Comparison of ENCODE assay signal across 14 cellular contexts in the genomic region with DNA sequence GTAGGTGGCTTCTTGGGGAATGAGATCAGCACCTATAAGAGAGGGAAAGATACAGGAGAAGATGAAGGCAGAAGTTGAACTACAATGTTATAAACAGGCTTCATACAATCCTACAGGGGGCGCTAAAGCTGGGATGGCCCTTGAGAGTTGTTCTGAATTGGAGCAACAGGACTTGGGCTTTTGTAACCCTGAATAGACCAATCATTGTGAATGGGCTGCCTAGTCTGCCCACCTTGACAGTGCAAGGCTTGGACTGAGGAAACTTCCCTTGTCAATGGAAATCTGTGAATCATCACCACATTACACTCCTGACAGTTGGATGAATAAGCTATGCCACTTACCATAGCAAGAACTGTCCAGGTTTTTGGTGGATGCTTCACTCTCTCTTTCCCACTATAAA.
DNase-seq lines count a peak whose midpoint lies in the region; ATAC-seq, FAIRE-seq and TF ChIP-seq lines count a peak whose summit lies in the region.
"Had no signal": no experiment of that assay in that cellular context is flagged by ENCODE, and none has a peak within 500 bp of the region (broad histone marks: within the 10 kb centered on the region; RNA-seq: fewer than 3 reads in every experiment).

No MANE protein-coding gene starts in this region.

- no peaks in the 10 kb centered on the region for H3K79me2 ChIP-seq in GM23338 (replicated peaks; ENCODE audit: insufficient read depth)

- H2AFZ ChIP-seq in GM23338: no peak overlapping the region

- H3K9me3 Mint-ChIP-seq in Calu3 (ENCODE audit: low read depth, unreplicated experiment): no peaks in the 10 kb centered on the region
- H3K9me3 Mint-ChIP-seq in GM23338: no peaks in the 10 kb centered on the region

- H3K27me3 Mint-ChIP-seq in Calu3 (ENCODE audit: unreplicated experiment) (no peaks in the 10 kb centered on the region), GM23338 (ENCODE audit: insufficient read depth, low read depth, poor library complexity) (no peaks in the 10 kb centered on the region)
- H3K27me3 Mint-ChIP-seq: stimulated activated naive B cell treated with anti-CD40 and anti-IgM and Interleukin-4, amounts not matched to agents 10 μg/mL and 1 μg/mL and 100 μg/mL, for 72 hours had no signal

- H3K36me3 ChIP-seq in GM23338 (ENCODE audit: insufficient read depth): no peaks in the 10 kb centered on the region

- no TSS peak for BruUV-seq in Calu3 (replicated peaks; lab: Mats Ljungman, UMichigan)

- no peaks in the 10 kb centered on the region for H4K20me1 ChIP-seq in GM23338 (replicated peaks; ENCODE audit: insufficient read depth)

- H3K36me3 Mint-ChIP-seq in Calu3 (ENCODE audit: insufficient read depth, unreplicated experiment) (no peaks in the 10 kb centered on the region), GM23338 (ENCODE audit: low read depth) (no peaks in the 10 kb centered on the region)
- H3K36me3 Mint-ChIP-seq: stimulated activated naive B cell treated with anti-CD40 and anti-IgM and Interleukin-4, amounts not matched to agents 10 μg/mL and 1 μg/mL and 100 μg/mL, for 72 hours had no signal

- peak; percentile 83 for ATAC-seq in GM23338
- ATAC-seq in GM21786 (IDR thresholded peaks at IDR 0.05; ENCODE audit: unreplicated experiment): no peak
- no peak for ATAC-seq in HG02798 (IDR thresholded peaks at IDR 0.05; ENCODE audit: poor library complexity, unreplicated experiment)
- ATAC-seq: stimulated activated naive B cell treated with anti-CD40 and anti-IgM and Interleukin-4, amounts not matched to agents 10 μg/mL and 1 μg/mL and 100 μg/mL, for 72 hours had no signal

- peak; percentile 31 for TF ChIP-seq CTCF in Calu3 (IDR thresholded peaks at IDR 0.05; ENCODE audit: unreplicated experiment)
- peak; percentile 78 to 80 for TF ChIP-seq CTCF in GM23338 (conservative IDR thresholded peaks at IDR 0.05; ENCODE audit: low read depth in 2 of 2)

- no peak overlapping the region for H3K4me3 ChIP-seq in GM23338

- DNase-seq in Calu3 (no peak), GM23338 (ENCODE audit: low spot score) (peak; percentile 77), RCC 7860 (ENCODE audit: low spot score) (peak; percentile 26), iPS DF 4.7 (ENCODE audit: extremely low read depth, low spot score) (peak; percentile 36), SIG-M5 treated with dmso at 0.1 percent for 504 hours (lab: John Stamatoyannopoulos, UW; ENCODE audit: unreplicated experiment) (no peak)
- no peak for DNase-seq in central memory CD4-positive, alpha-beta T cell
- DNase-seq: activated gamma-delta T cell treated with Interleukin-2 at 50 U/mL for 16 hours; DMS153; hippocampal formation; NCI-H1105; stimulated activated CD4-positive, alpha-beta T cell treated with anti-CD3 and anti-CD28 coated beads, Interleukin-12 subunit alpha, Interleukin-12 subunit beta, amount 100 ng/mL, for 4 hours; stimulated activated naive B cell treated with anti-CD40 and anti-IgM and Interleukin-4, amounts not matched to agents 10 μg/mL and 1 μg/mL and 100 μg/mL, for 72 hours had no signal

- H3K4me1 ChIP-seq in GM23338 (ENCODE audit: insufficient read depth): no peaks in the 10 kb centered on the region

- no peak overlapping the region for H3K27ac ChIP-seq in GM23338 (ENCODE audit: low read depth)

- H3K4me1 Mint-ChIP-seq in Calu3 (ENCODE audit: low read depth, unreplicated experiment) (peaks cover 11% of the 10 kb centered on the region), GM23338 (peaks cover 7% of the 10 kb centered on the region)
- H3K4me1 Mint-ChIP-seq: stimulated activated naive B cell treated with anti-CD40 and anti-IgM and Interleukin-4, amounts not matched to agents 10 μg/mL and 1 μg/mL and 100 μg/mL, for 72 hours had no signal

- no peak for FAIRE-seq in RCC 7860 (lab: Jason Lieb, UNC)

- H3K27me3 ChIP-seq in GM23338 (ENCODE audit: insufficient read depth): no peaks in the 10 kb centered on the region

- peaks cover 4% of the 10 kb centered on the region; the same call in 1 of the 2 replicates for H3K9me2 ChIP-seq in GM23338 (ENCODE audit: insufficient read depth)

- H3K4me3 Mint-ChIP-seq in Calu3 (ENCODE audit: low read depth, unreplicated experiment): no peak overlapping the region
- H3K4me3 Mint-ChIP-seq in GM23338: no peak overlapping the region
- H3K4me3 Mint-ChIP-seq: stimulated activated naive B cell treated with anti-CD40 and anti-IgM and Interleukin-4, amounts not matched to agents 10 μg/mL and 1 μg/mL and 100 μg/mL, for 72 hours had no signal

- H3F3A ChIP-seq in GM23338 (replicated peaks; ENCODE audit: low read depth): no peaks in the 10 kb centered on the region

- no peak overlapping the region for H3K4me2 ChIP-seq in GM23338

- intact Hi-C loops in Calu3 (cut with micrococcal nuclease; ENCODE audit: unreplicated experiment): no loop called here

- CTCF ChIA-PET in Calu3 (lab: Charles Lee): no interaction called here

- H3K27ac Mint-ChIP-seq in Calu3 (ENCODE audit: unreplicated experiment): no peak overlapping the region
- H3K27ac Mint-ChIP-seq in GM23338: no peak overlapping the region; the same call in 1 of the 2 replicates
- H3K27ac Mint-ChIP-seq: stimulated activated naive B cell treated with anti-CD40 and anti-IgM and Interleukin-4, amounts not matched to agents 10 μg/mL and 1 μg/mL and 100 μg/mL, for 72 hours had no signal

TF ChIP-seq in GM23338, 12 proteins besides CTCF, POLR2A, EP300 and RAD21:
- TF ChIP-seq JUNB (IDR thresholded peaks at IDR 0.05; ENCODE audit: unreplicated experiment) (no peak), POLR2AphosphoS5 (IDR thresholded peaks at IDR 0.05; ENCODE audit: low read depth) (no peak), CREB1 (CRISPR knock-in tag; IDR thresholded peaks at IDR 0.05; ENCODE audit: low read depth) (no peak), ZNF331 (CRISPR knock-in tag; IDR thresholded peaks at IDR 0.05; ENCODE audit: low read depth) (no peak), NANOG (IDR thresholded peaks at IDR 0.05; ENCODE audit: borderline replicate concordance) (no peak), EZH2phosphoT487 (IDR thresholded peaks at IDR 0.05; ENCODE audit: unreplicated experiment) (no peak), STAT1 (IDR thresholded peaks at IDR 0.05; ENCODE audit: unreplicated experiment) (no peak), ZNF114 (CRISPR knock-in tag; IDR thresholded peaks at IDR 0.05) (no peak), EZH2 (IDR thresholded peaks at IDR 0.05; ENCODE audit: low read depth, unreplicated experiment) (no peak), REST (IDR thresholded peaks at IDR 0.05; ENCODE audit: unreplicated experiment) (no peak)
- TF ChIP-seq, protein P1, sequence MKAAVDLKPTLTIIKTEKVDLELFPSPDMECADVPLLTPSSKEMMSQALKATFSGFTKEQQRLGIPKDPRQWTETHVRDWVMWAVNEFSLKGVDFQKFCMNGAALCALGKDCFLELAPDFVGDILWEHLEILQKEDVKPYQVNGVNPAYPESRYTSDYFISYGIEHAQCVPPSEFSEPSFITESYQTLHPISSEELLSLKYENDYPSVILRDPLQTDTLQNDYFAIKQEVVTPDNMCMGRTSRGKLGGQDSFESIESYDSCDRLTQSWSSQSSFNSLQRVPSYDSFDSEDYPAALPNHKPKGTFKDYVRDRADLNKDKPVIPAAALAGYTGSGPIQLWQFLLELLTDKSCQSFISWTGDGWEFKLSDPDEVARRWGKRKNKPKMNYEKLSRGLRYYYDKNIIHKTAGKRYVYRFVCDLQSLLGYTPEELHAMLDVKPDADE (IDR thresholded peaks at IDR 0.05): no peak

Comparison
In these comparisons a context has a peak if more than half of its experiments do, and no peak if none do; other contexts are left out.
1. DNase-seq: peak in GM23338 (single experiment), RCC 7860 (single experiment) and iPS DF 4.7 (single experiment); none in Calu3 (single experiment), SIG-M5 treated with dmso at 0.1 percent for 504 hours (single experiment) and central memory CD4-positive, alpha-beta T cell (single experiment).